ENCODE assay signal across 10 cellular contexts in the genomic region with DNA sequence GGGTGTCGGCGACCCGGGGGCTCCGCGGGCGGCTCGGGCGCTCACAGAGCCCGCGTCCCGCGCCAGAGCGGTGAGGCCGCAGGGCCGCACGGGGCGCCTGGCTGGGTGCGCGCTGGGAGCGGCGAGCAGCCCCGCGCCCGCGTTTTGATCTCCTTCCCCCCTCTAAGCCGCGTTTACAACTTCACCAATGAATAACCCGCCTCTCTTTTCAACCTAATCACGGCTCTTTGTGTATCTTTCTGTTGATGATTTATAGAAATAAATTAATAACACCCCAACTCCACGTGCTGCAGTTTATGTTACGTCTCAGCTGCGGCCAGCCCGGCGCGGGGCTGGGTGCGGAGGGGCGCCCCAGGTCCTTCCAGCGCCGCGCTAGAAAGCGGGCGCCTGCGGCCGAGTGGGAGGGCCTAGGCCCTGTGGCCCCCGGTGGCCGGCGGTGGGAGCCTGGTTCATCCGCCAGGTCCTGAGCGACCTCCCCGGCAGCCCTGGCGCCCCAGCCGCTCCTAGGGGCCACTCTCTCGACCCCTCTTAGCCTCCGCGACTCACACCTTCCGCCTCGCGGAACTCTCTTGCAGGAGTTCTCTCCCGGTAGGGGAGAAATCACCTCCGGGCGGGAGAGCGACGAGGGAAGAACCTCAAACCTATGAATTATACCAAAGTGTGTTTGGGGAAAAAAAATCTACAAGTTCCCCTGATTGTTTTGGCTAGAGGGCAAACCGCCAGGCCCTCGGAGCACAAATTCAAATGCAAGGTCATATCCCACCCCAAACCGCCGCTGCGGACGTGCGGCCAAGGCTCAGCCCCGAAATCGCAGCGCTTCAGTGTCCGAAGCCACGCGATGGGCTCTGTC. TPM values are rescaled to one million over a fixed set of nuclear protein-coding genes. Genes with fewer than 3 reads are reported as not detected.
A peak's percentile ranks its signal among the peaks of the same experiment; 100 is the strongest.
DNase-seq lines count a peak whose midpoint lies in the region; ATAC-seq, FAIRE-seq and TF ChIP-seq lines count a peak whose summit lies in the region.
"Had no signal": no experiment of that assay in that cellular context is flagged by ENCODE, and none has a peak within 500 bp of the region (broad histone marks: within the 10 kb centered on the region; RNA-seq: fewer than 3 reads in every experiment).

No MANE protein-coding gene starts in this region.

- no peak for FAIRE-seq in small intestine (lab: Jason Lieb, UNC)

- H3K4me1 ChIP-seq in small intestine (ENCODE audit: control insufficient read depth in 2 of 2, insufficient read depth in 1 of 2, low read depth in 1 of 2, low read length in 1 of 2), result peaks cover 0 to 3% of the 10 kb centered on the region in 2 donors

- no peaks in the 10 kb centered on the region for H3K9me3 Mint-ChIP-seq in WTC11

- peaks cover 99% of the 10 kb centered on the region for H3K27me3 Mint-ChIP-seq in WTC11 (ENCODE audit: low read depth)

- H3K4me3 Mint-ChIP-seq in WTC11, result peak overlapping the region; percentile 81

- no peaks in the 10 kb centered on the region for H3K36me3 ChIP-seq in small intestine (ENCODE audit: control insufficient read depth in 2 of 2, insufficient read depth in 2 of 2, low read length in 2 of 2)

- DNase-seq in DMS 273 (lab: John Stamatoyannopoulos, UW; ENCODE audit: unreplicated experiment) (peak; percentile 62), DMS 273 treated with DMSO at 0.1 percent for 48 hours (lab: John Stamatoyannopoulos, UW) (no peak), WTC11 (ENCODE audit: low spot score) (peak; percentile 46), small intestine (peak; percentile 88), NAMALWA (ENCODE audit: low spot score) (no peak)

- peak overlapping the region; percentile 87 to 90 for H3K27ac ChIP-seq in small intestine (ENCODE audit: low read depth in 1 of 2, low read length in 1 of 2)
- H3K27ac ChIP-seq: 22Rv1 had no signal

- H3K4me1 Mint-ChIP-seq in WTC11, result peaks cover 24% of the 10 kb centered on the region

- ATAC-seq in WTC11 (peak; percentile 16), HG03095 (IDR thresholded peaks at IDR 0.05; ENCODE audit: unreplicated experiment) (no peak), GM18867 (IDR thresholded peaks at IDR 0.05; ENCODE audit: unreplicated experiment) (no peak)

- no peaks in the 10 kb centered on the region for H3K9me3 ChIP-seq in small intestine (ENCODE audit: control insufficient read depth, low read depth)

- no peaks in the 10 kb centered on the region for H3K36me3 Mint-ChIP-seq in WTC11

- H3K4me3 ChIP-seq in iPS-11a (ENCODE audit: low read depth, low read length), result peak overlapping the region; percentile 8
- peak overlapping the region; percentile 61 to 92 for H3K4me3 ChIP-seq in small intestine (ENCODE audit: low read depth in 1 of 2, low read length in 2 of 2)

- no peak for TF ChIP-seq CTCF in WTC11 (IDR thresholded peaks at IDR 0.05)

- peaks cover 0 to 35% of the 10 kb centered on the region in 2 donors for H3K27me3 ChIP-seq in small intestine (ENCODE audit: control insufficient read depth in 2 of 2, insufficient read depth in 2 of 2, low read length in 2 of 2)

- CTCF ChIA-PET in WTC11 (lab: Charles Lee), result interaction anchor here (1.3 kb wide), 1 partner anchor 73 kb away, joined by 4 read pairs; no protein-coding TSS in a partner anchor

- POLR2A ChIA-PET in WTC11 (lab: Charles Lee), result no interaction called here

- H3K27ac Mint-ChIP-seq in WTC11, result no peak overlapping the region

- 1 to 3% (median 2%) methylated on average over 65 to 76 of the region's 76 CpGs for WGBS in small intestine, 3 donors

TF ChIP-seq in WTC11, 78 proteins besides CTCF, POLR2A, EP300 and RAD21:
- TF ChIP-seq IRF2 (CRISPR knock-in tag; IDR thresholded peaks at IDR 0.05; ENCODE audit: borderline replicate concordance, low read depth) (no peak), FOXJ3 (CRISPR knock-in tag; IDR thresholded peaks at IDR 0.05; ENCODE audit: borderline replicate concordance) (no peak)
- TF ChIP-seq, protein P1, sequence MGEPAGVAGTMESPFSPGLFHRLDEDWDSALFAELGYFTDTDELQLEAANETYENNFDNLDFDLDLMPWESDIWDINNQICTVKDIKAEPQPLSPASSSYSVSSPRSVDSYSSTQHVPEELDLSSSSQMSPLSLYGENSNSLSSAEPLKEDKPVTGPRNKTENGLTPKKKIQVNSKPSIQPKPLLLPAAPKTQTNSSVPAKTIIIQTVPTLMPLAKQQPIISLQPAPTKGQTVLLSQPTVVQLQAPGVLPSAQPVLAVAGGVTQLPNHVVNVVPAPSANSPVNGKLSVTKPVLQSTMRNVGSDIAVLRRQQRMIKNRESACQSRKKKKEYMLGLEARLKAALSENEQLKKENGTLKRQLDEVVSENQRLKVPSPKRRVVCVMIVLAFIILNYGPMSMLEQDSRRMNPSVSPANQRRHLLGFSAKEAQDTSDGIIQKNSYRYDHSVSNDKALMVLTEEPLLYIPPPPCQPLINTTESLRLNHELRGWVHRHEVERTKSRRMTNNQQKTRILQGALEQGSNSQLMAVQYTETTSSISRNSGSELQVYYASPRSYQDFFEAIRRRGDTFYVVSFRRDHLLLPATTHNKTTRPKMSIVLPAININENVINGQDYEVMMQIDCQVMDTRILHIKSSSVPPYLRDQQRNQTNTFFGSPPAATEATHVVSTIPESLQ (CRISPR knock-in tag; IDR thresholded peaks at IDR 0.05), result no peak
- TF ChIP-seq, protein P2, sequence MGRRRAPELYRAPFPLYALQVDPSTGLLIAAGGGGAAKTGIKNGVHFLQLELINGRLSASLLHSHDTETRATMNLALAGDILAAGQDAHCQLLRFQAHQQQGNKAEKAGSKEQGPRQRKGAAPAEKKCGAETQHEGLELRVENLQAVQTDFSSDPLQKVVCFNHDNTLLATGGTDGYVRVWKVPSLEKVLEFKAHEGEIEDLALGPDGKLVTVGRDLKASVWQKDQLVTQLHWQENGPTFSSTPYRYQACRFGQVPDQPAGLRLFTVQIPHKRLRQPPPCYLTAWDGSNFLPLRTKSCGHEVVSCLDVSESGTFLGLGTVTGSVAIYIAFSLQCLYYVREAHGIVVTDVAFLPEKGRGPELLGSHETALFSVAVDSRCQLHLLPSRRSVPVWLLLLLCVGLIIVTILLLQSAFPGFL (CRISPR knock-in tag; IDR thresholded peaks at IDR 0.05; ENCODE audit: borderline replicate concordance), result no peak

RNA-seq across cellular contexts. Expression of a gene that starts 1.9 kb away (rescaled TPM):
- 0.14 to 0.26 TPM (median 0.23 TPM) in 3 replicates for total RNA-seq in WTC11 (2021)
- polyA plus RNA-seq in small intestine, result 10 to 100 TPM in 2 of 3 donors, 1 to 10 TPM in 1; 10.0 to 18.1 (median 11.9) TPM
- total RNA-seq: pulmonary artery endothelial cell had no signal

Comparison
In these comparisons a context has a peak if more than half of its experiments do, and no peak if none do; other contexts are left out.
1. DNase-seq: peak in DMS 273 (single experiment), WTC11 (single experiment) and small intestine (single experiment); none in DMS 273 treated with DMSO at 0.1 percent for 48 hours (single experiment) and NAMALWA (single experiment).